ENCODE assay signal across 8 cellular contexts in the genomic region with DNA sequence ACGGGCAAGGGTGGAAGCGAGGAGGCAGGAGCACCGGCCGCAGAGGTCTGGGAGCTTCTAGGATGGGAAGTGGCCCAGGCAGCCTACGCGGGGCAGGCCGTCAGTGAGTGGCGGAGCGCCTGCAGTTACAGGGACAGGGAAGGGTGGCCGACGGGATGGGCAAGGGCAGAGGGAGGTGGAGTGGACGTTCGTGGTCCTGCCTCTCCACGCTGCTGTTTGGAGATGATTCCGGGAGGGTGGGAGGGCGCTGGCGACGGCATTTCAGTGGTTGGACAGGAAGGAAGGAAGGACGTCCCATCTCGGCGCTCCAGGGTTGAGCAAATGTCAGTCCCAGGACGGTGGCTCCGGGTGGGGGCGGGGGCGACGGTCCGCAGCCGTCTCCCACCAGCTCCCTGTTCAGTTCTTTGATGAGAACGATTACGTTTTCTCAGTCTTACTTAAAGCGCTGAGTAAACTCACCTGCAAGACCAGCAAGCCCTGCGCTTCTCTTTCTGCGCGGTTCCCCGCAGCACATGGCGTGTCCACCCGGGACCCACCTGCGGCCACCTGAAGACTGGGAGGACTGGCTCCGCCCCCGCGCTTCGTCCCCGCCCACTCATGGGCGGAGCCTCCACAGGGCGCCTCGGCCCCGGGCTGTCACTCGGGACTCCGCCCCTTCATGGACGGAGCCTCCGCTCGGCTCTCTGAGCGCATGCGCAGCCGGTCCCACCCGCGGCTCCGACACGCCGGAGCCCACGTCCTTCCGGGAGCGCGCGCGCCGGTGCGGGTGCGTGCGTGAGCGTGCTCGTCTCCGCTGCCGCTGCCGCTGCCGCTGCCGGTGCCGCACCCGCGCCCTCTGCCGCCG. TPM values are rescaled to one million over a fixed set of nuclear protein-coding genes. Genes with fewer than 3 reads are reported as not detected.
DNase-seq lines count a peak whose midpoint lies in the region; ATAC-seq and TF ChIP-seq lines count a peak whose summit lies in the region.

A gene with protein sequence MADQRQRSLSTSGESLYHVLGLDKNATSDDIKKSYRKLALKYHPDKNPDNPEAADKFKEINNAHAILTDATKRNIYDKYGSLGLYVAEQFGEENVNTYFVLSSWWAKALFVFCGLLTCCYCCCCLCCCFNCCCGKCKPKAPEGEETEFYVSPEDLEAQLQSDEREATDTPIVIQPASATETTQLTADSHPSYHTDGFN (plus strand): TSS at position 769 of the 844 bp plus-strand sequence. CDS start 33,220 bp downstream, outside the sequence.

- ATAC-seq in GM21576 (IDR thresholded peaks at IDR 0.05; ENCODE audit: unreplicated experiment) (peak; percentile 74), PC-3 (peak; percentile 89)

- peaks cover 26% of the 10 kb centered on the region for H3K4me1 ChIP-seq in PC-3 (ENCODE audit: insufficient read depth, low read length)

- peaks cover 30% of the 10 kb centered on the region for H3K36me3 ChIP-seq in PC-3 (ENCODE audit: low read depth, low read length)

- POLR2A ChIA-PET in PC-3 (lab: Charles Lee; ENCODE audit: unreplicated experiment) = interaction anchor here (0.5 to 0.9 kb wide), 2 partner anchors 12 to 1072 kb away, joined by 4 to 5 read pairs; no protein-coding TSS in a partner anchor

- TSS peak; percentile 62 for BruUV-seq in PC-3 (replicated peaks; lab: Mats Ljungman, UMichigan)

- TF ChIP-seq EP300 in Ishikawa (IDR thresholded peaks at IDR 0.05; ENCODE audit: borderline replicate concordance) = no peak

- TF ChIP-seq CTCF in PC-3 (conservative IDR thresholded peaks at IDR 0.05; ENCODE audit: low read depth, low read length) = no peak

- no peak for TF ChIP-seq RAD21 in Ishikawa (IDR thresholded peaks at IDR 0.05; ENCODE audit: low read depth)

- peak within 1 kb of the TSS; percentile 75 for H3K4me3 ChIP-seq in PC-3 (ENCODE audit: low read length)

- peaks cover 24% of the 10 kb centered on the region for H4K20me1 ChIP-seq in PC-3 (ENCODE audit: low read length)

- no peaks in the 10 kb centered on the region for H3K9me2 ChIP-seq in PC-3 (replicated peaks; ENCODE audit: low read length)

- CTCF ChIA-PET in PC-3 (lab: Charles Lee) = interaction anchor here (1.5 kb wide), 1 partner anchor 79 kb away, joined by 7 read pairs; no protein-coding TSS in a partner anchor

- H3K4me2 ChIP-seq in PC-3 (ENCODE audit: low read length) = peak within 1 kb of the TSS; percentile 87

- H2AFZ ChIP-seq in PC-3 (ENCODE audit: low read length) = peak within 1 kb of the TSS; percentile 62

- H3K27ac ChIP-seq in PC-3 (ENCODE audit: low read length) (peak within 1 kb of the TSS; percentile 48), epithelial cell of prostate (peak within 1 kb of the TSS; percentile 96)

- peaks cover 46% of the 10 kb centered on the region for H3K79me2 ChIP-seq in PC-3 (ENCODE audit: low read length)

- DNase-seq in DMS114 treated with DMSO at 0.1 percent for 48 hours (lab: John Stamatoyannopoulos, UW; ENCODE audit: unreplicated experiment) = peak; percentile 65
- DNase-seq in PC-3 = peak; percentile 98
- DNase-seq in activated T-cell treated with anti-CD3 and anti-CD28 coated beads, Interleukin-2, amount 50 U/mL, for 1 hour = peak; percentile 97
- no peak for DNase-seq in epithelial cell of prostate (ENCODE audit: low read depth, low spot score)
- DNase-seq in mucosa of gallbladder (ENCODE audit: low spot score) = peak; percentile 97
- DNase-seq in stimulated activated CD8-positive, alpha-beta memory T cell treated with anti-CD3 and anti-CD28 coated beads, Interleukin-4, amount 100 ng/mL, for 1 hour (ENCODE audit: low read depth in 2 of 2, low spot score in 1 of 2) = peak; percentile 86 to 94

- H3K27me3 ChIP-seq in PC-3 (ENCODE audit: low read length) = no peaks in the 10 kb centered on the region

- H3K9ac ChIP-seq in PC-3 (ENCODE audit: low read length) = peak within 1 kb of the TSS; percentile 73

- no peaks in the 10 kb centered on the region for H3K9me3 ChIP-seq in PC-3 (ENCODE audit: low read length)

- intact Hi-C loops in PC-3 (cut with micrococcal nuclease) = loop anchor here (2.0 kb wide), 1 partner anchor 30 kb away; a partner anchor contains a TSS

- H3F3A ChIP-seq in PC-3 (ENCODE audit: low read length, unreplicated experiment) = peaks cover 11% of the 10 kb centered on the region

TF ChIP-seq in Ishikawa, 13 proteins besides CTCF, POLR2A, EP300 and RAD21:
- peak; percentile 28; the same call in 1 of the 2 replicates for TF ChIP-seq YY1 (IDR thresholded peaks at IDR 0.05; ENCODE audit: low read depth)
- TF ChIP-seq, protein P1, sequence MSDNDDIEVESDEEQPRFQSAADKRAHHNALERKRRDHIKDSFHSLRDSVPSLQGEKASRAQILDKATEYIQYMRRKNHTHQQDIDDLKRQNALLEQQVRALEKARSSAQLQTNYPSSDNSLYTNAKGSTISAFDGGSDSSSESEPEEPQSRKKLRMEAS (IDR thresholded peaks at IDR 0.05) = peak; percentile 89
- peak; percentile 59 for TF ChIP-seq EGR1 (IDR thresholded peaks at IDR 0.05)
- TF ChIP-seq, protein P2, sequence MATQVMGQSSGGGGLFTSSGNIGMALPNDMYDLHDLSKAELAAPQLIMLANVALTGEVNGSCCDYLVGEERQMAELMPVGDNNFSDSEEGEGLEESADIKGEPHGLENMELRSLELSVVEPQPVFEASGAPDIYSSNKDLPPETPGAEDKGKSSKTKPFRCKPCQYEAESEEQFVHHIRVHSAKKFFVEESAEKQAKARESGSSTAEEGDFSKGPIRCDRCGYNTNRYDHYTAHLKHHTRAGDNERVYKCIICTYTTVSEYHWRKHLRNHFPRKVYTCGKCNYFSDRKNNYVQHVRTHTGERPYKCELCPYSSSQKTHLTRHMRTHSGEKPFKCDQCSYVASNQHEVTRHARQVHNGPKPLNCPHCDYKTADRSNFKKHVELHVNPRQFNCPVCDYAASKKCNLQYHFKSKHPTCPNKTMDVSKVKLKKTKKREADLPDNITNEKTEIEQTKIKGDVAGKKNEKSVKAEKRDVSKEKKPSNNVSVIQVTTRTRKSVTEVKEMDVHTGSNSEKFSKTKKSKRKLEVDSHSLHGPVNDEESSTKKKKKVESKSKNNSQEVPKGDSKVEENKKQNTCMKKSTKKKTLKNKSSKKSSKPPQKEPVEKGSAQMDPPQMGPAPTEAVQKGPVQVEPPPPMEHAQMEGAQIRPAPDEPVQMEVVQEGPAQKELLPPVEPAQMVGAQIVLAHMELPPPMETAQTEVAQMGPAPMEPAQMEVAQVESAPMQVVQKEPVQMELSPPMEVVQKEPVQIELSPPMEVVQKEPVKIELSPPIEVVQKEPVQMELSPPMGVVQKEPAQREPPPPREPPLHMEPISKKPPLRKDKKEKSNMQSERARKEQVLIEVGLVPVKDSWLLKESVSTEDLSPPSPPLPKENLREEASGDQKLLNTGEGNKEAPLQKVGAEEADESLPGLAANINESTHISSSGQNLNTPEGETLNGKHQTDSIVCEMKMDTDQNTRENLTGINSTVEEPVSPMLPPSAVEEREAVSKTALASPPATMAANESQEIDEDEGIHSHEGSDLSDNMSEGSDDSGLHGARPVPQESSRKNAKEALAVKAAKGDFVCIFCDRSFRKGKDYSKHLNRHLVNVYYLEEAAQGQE (IDR thresholded peaks at IDR 0.05; ENCODE audit: low read depth) = no peak
- TF ChIP-seq CEBPB (IDR thresholded peaks at IDR 0.05) = no peak
- TF ChIP-seq, protein P3, sequence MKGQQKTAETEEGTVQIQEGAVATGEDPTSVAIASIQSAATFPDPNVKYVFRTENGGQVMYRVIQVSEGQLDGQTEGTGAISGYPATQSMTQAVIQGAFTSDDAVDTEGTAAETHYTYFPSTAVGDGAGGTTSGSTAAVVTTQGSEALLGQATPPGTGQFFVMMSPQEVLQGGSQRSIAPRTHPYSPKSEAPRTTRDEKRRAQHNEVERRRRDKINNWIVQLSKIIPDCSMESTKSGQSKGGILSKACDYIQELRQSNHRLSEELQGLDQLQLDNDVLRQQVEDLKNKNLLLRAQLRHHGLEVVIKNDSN (IDR thresholded peaks at IDR 0.05) = no peak
- no peak for TF ChIP-seq CREB1 (IDR thresholded peaks at IDR 0.05; ENCODE audit: low read depth)
- no peak for TF ChIP-seq TEAD4 (IDR thresholded peaks at IDR 0.05)
- TF ChIP-seq TCF12 (IDR thresholded peaks at IDR 0.05; ENCODE audit: low read depth) = peak; percentile 45; the same call in 1 of the 2 replicates
- TF ChIP-seq FOXM1 (IDR thresholded peaks at IDR 0.05; ENCODE audit: borderline replicate concordance, low read depth) = no peak
- TF ChIP-seq ZBTB7A (IDR thresholded peaks at IDR 0.05; ENCODE audit: low read depth) = no peak
- no peak for TF ChIP-seq NFIC (IDR thresholded peaks at IDR 0.05)
- TF ChIP-seq TAF1 (IDR thresholded peaks at IDR 0.05; ENCODE audit: low read depth) = peak; percentile 72
TF ChIP-seq in Ishikawa: peak in this region for 5.

RNA-seq across cellular contexts. Expression of the gene that starts here (rescaled TPM):
- total RNA-seq in PC-3 (2014; rRNA removed) (73.7 and 80.1 TPM in 2 replicates), mucosa of gallbladder (53.0 TPM)
